In genomic region chr9:136740971-136741884, GRCh38 we compare ENCODE assay signal across 1 cellular context.
TF ChIP-seq lines count a peak whose summit lies in the region.

No MANE protein-coding gene starts in this region.

TF ChIP-seq in HepG2, 621 proteins besides CTCF, POLR2A, EP300 and RAD21 (continued from another document):
- no peak for TF ChIP-seq HINFP (CRISPR knock-in tag; IDR thresholded peaks at IDR 0.05; ENCODE audit: low read depth)
